Comparison of ENCODE assay signal across 9 cellular contexts in genomic region chr12:15546102-15546701, GRCh38.
DNase-seq lines count a peak whose midpoint lies in the region; ATAC-seq and TF ChIP-seq lines count a peak whose summit lies in the region.
"Had no signal": no experiment of that assay in that cellular context is flagged by ENCODE, and none has a peak within 500 bp of the region (broad histone marks: within the 10 kb centered on the region; RNA-seq: fewer than 3 reads in every experiment).

No MANE protein-coding gene starts in this region.

- peak overlapping the region in 1 of 4 donors; percentile 58 for H3K27ac ChIP-seq in body of pancreas
- H3K27ac ChIP-seq: SJSA1 had no signal

- peak; percentile 67 for ATAC-seq in HG03039 (IDR thresholded peaks at IDR 0.05; ENCODE audit: unreplicated experiment)
- ATAC-seq in body of pancreas: no peak

- POLR2A ChIA-PET in activated CD4-positive, alpha-beta T cell treated with anti-CD3 and anti-CD28 coated beads, Interleukin-2, amount 10 ng/mL, durations not matched to agents 7 days and 5 days (lab: Charles Lee): interaction anchor here (0.7 to 1.6 kb wide), 2 partner anchors 16 to 25 kb away, joined by 3 to 4 read pairs; no protein-coding TSS in a partner anchor

- peak overlapping the region; percentile 97 for H3K27ac Mint-ChIP-seq in activated CD4-positive, alpha-beta T cell treated with anti-CD3 and anti-CD28 coated beads, Interleukin-2, amount 10 ng/mL, durations not matched to agents 7 days and 5 days
- H3K27ac Mint-ChIP-seq in osteocyte (ENCODE audit: unreplicated experiment): no peak overlapping the region

- TF ChIP-seq POLR2A in body of pancreas (IDR thresholded peaks at IDR 0.05): no peak

- CTCF ChIA-PET in activated CD4-positive, alpha-beta T cell treated with anti-CD3 and anti-CD28 coated beads, Interleukin-2, amount 10 ng/mL, durations not matched to agents 7 days and 5 days (lab: Charles Lee): interaction anchor here (0.5 to 3.0 kb wide), 7 partner anchors 11 to 131 kb away, joined by 3 to 10 read pairs (median 4); no protein-coding TSS in a partner anchor

- H3K9me3 ChIP-seq in body of pancreas: no peaks in the 10 kb centered on the region
- H3K9me3 ChIP-seq: SJSA1 had no signal

- H3K27me3 Mint-ChIP-seq in activated CD4-positive, alpha-beta T cell treated with anti-CD3 and anti-CD28 coated beads, Interleukin-2, amount 10 ng/mL, durations not matched to agents 7 days and 5 days: no peaks in the 10 kb centered on the region
- H3K27me3 Mint-ChIP-seq in osteocyte (ENCODE audit: unreplicated experiment): no peaks in the 10 kb centered on the region

- TF ChIP-seq CTCF in body of pancreas (IDR thresholded peaks at IDR 0.05) (no peak), osteocyte (IDR thresholded peaks at IDR 0.05) (no peak)

- no peaks in the 10 kb centered on the region for H3K36me3 ChIP-seq in body of pancreas (replicated peaks in 1 of 2; ENCODE audit: insufficient read depth in 1 of 2, low read depth in 2 of 2)
- H3K36me3 ChIP-seq: SJSA1 had no signal

- WGBS in body of pancreas, 2 donors: 61 to 70% methylated on average over 1 of the region's 1 CpG

- H3K27me3 ChIP-seq in body of pancreas: no peaks in the 10 kb centered on the region
- H3K27me3 ChIP-seq: SJSA1 had no signal

- peaks cover 52% of the 10 kb centered on the region for H3K36me3 Mint-ChIP-seq in activated CD4-positive, alpha-beta T cell treated with anti-CD3 and anti-CD28 coated beads, Interleukin-2, amount 10 ng/mL, durations not matched to agents 7 days and 5 days (ENCODE audit: low read depth)
- no peaks in the 10 kb centered on the region for H3K36me3 Mint-ChIP-seq in osteocyte (ENCODE audit: unreplicated experiment)

- peaks cover 56% of the 10 kb centered on the region for H3K4me1 Mint-ChIP-seq in activated CD4-positive, alpha-beta T cell treated with anti-CD3 and anti-CD28 coated beads, Interleukin-2, amount 10 ng/mL, durations not matched to agents 7 days and 5 days
- peaks cover 14% of the 10 kb centered on the region for H3K4me1 Mint-ChIP-seq in osteocyte (ENCODE audit: unreplicated experiment)

- H3K4me3 ChIP-seq in body of pancreas: no peak overlapping the region
- H3K4me3 ChIP-seq: SJSA1 had no signal

- H3K4me3 Mint-ChIP-seq in activated CD4-positive, alpha-beta T cell treated with anti-CD3 and anti-CD28 coated beads, Interleukin-2, amount 10 ng/mL, durations not matched to agents 7 days and 5 days: peak overlapping the region; percentile 40
- H3K4me3 Mint-ChIP-seq in osteocyte (ENCODE audit: unreplicated experiment): no peak overlapping the region

- intact Hi-C loops in body of pancreas (cut with DNase I): no loop called here

- peak; percentile 67 for DNase-seq in activated CD4-positive, alpha-beta T cell treated with anti-CD3 and anti-CD28 coated beads, Interleukin-2, amount 10 ng/mL, durations not matched to agents 7 days and 5 days
- DNase-seq in activated CD4-positive, alpha-beta T cell treated with anti-CD3 and anti-CD28 coated beads for 1 hour: no peak
- DNase-seq in T follicular helper cell (ENCODE audit: low read depth): peak; percentile 34
- peak; percentile 49 for DNase-seq in pons (ENCODE audit: low spot score)
- DNase-seq in COR-L47 (lab: John Stamatoyannopoulos, UW): no peak
- no peak for DNase-seq in body of pancreas
- no peak for DNase-seq in osteocyte (ENCODE audit: extremely low spot score, unreplicated experiment)

- H3K9me3 Mint-ChIP-seq in activated CD4-positive, alpha-beta T cell treated with anti-CD3 and anti-CD28 coated beads, Interleukin-2, amount 10 ng/mL, durations not matched to agents 7 days and 5 days: peaks cover 16% of the 10 kb centered on the region
- H3K9me3 Mint-ChIP-seq in osteocyte (ENCODE audit: unreplicated experiment): no peaks in the 10 kb centered on the region

- no peaks in the 10 kb centered on the region for H3K4me1 ChIP-seq in body of pancreas

Comparison
In these comparisons a context has a peak if more than half of its experiments do, and no peak if none do; other contexts are left out.
1. DNase-seq: peak in activated CD4-positive, alpha-beta T cell treated with anti-CD3 and anti-CD28 coated beads, Interleukin-2, amount 10 ng/mL, durations not matched to agents 7 days and 5 days (single experiment), T follicular helper cell (single experiment) and pons (single experiment); none in activated CD4-positive, alpha-beta T cell treated with anti-CD3 and anti-CD28 coated beads for 1 hour (single experiment), COR-L47 (single experiment), body of pancreas (0 of 4) and osteocyte (single experiment).